7 cellular contexts compared by ENCODE assay signal in the genomic region with DNA sequence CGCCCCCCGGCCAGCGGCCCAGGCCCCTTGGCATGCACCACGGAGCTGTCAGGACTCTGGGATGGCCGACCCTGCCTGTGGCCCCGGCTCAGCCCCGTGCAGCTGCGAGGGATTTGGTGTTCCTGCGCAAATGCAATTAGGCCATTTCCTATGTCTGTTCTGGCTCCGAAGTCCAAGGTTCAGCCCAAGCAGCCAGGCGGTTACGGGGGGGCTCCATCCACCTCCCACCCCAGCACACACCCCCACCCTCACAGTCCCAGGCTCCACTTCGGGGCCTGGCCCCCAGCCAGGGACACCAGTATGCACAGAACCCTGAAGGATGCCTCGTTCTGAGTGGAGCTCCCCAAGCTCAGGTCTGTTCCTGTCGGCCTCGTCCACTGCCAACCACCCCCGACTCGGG.
A peak's percentile ranks its signal among the peaks of the same experiment; 100 is the strongest.
DNase-seq lines count a peak whose midpoint lies in the region; ATAC-seq and TF ChIP-seq lines count a peak whose summit lies in the region.
"Not testable (repeated sequence)": the region's sequence is repeated elsewhere in the genome, so short reads cannot be mapped to it uniquely, and the experiment has no call there.

No MANE protein-coding gene starts in this region.

- not testable (repeated sequence) for ATAC-seq in left cardiac atrium

- H4K20me1 ChIP-seq in fibroblast of lung (ENCODE audit: control insufficient read depth, extremely low read depth, insufficient read depth, low read length): not testable (repeated sequence)

- not testable (repeated sequence) for H3K4me1 ChIP-seq in Peyer's patch; fibroblast of lung (ENCODE audit: control insufficient read depth, extremely low read depth, insufficient read depth, low read length); mesodermal cell (ENCODE audit: control insufficient read depth, insufficient read depth, low read length, poor library complexity, severe bottlenecking)

- H2AFZ ChIP-seq in fibroblast of lung (ENCODE audit: low read length): not testable (repeated sequence)

- not testable (repeated sequence) for TF ChIP-seq POLR2A in Peyer's patch (IDR thresholded peaks at IDR 0.05)

- not testable (repeated sequence) for H3K9ac ChIP-seq in fibroblast of lung (ENCODE audit: insufficient read depth, low read length)

- not testable (repeated sequence) for H3K27me3 ChIP-seq in Peyer's patch; fibroblast of lung (ENCODE audit: control insufficient read depth, insufficient read depth, low read length)

- not testable (repeated sequence) for H3K4me2 ChIP-seq in fibroblast of lung (ENCODE audit: extremely low read depth, insufficient read depth, low read length)

- DNase-seq in H4 (ENCODE audit: low spot score): peak; percentile 1
- DNase-seq in Peyer's patch: peak in 2 of 3 donors; percentile 51 to 80
- DNase-seq in brain pericyte (ENCODE audit: low read depth, low spot score): peak; percentile 5
- peak; percentile 43 to 86 for DNase-seq in fibroblast of lung (ENCODE audit: low read depth in 2 of 2)
- peak; percentile 56 for DNase-seq in left cardiac atrium
- peak; percentile 82 for DNase-seq in skeletal muscle cell (ENCODE audit: low read depth)

- not testable (repeated sequence) for TF ChIP-seq CTCF in Peyer's patch (IDR thresholded peaks at IDR 0.05); fibroblast of lung (conservative IDR thresholded peaks at IDR 0.05 in 1 of 2, IDR thresholded peaks at IDR 0.05 in 1 of 2; ENCODE audit: low read depth in 1 of 2, low read length in 2 of 2)

- not testable (repeated sequence) for H3K4me3 ChIP-seq in Peyer's patch; fibroblast of lung (replicated peaks in 1 of 4; ENCODE audit: control extremely low read depth in 1 of 4, insufficient read depth in 1 of 4, low read depth in 3 of 4, low read length in 4 of 4); mesodermal cell (ENCODE audit: extremely low read depth, insufficient read depth, low read length, poor library complexity, severe bottlenecking); skeletal muscle cell (ENCODE audit: low read depth, low read length)

- H3K9me3 ChIP-seq in Peyer's patch; fibroblast of lung (ENCODE audit: control insufficient read depth, insufficient read depth, low read depth, low read length); mesodermal cell (ENCODE audit: control insufficient read depth, low read length): not testable (repeated sequence)

- H3K79me2 ChIP-seq in fibroblast of lung (ENCODE audit: control insufficient read depth, insufficient read depth, low read length): not testable (repeated sequence)

- H3K36me3 ChIP-seq in Peyer's patch; fibroblast of lung (ENCODE audit: control insufficient read depth, insufficient read depth, low read length); mesodermal cell (ENCODE audit: control insufficient read depth, insufficient read depth, low read length): not testable (repeated sequence)

- not testable (repeated sequence) for H3K27ac ChIP-seq in Peyer's patch; fibroblast of lung (ENCODE audit: insufficient read depth, low read length)
- H3K27ac ChIP-seq in mesodermal cell (ENCODE audit: low read depth, low read length, severe bottlenecking): peak overlapping the region; percentile 81

- intact Hi-C loops in left cardiac atrium (cut with DNase I): not testable (repeated sequence)

- WGBS in mesodermal cell (ENCODE audit: insufficient coverage in 2 of 2), 2 experiments: no CpG with 5 or more reads among the region's 18 CpGs

Comparison
In these comparisons a context has a peak if more than half of its experiments do, and no peak if none do; other contexts are left out.
1. DNase-seq: peak in every context shown above with its lines; median percentile 82 in skeletal muscle cell; 66 in Peyer's patch; 64 in fibroblast of lung; 56 in left cardiac atrium; 5 in brain pericyte; 1 in H4.